Comparison of ENCODE assay signal across 10 cellular contexts in genomic region chr3:183502782-183503181, GRCh38. TPM values are rescaled to one million over a fixed set of nuclear protein-coding genes. Genes with fewer than 3 reads are reported as not detected.
DNase-seq lines count a peak whose midpoint lies in the region; ATAC-seq and FAIRE-seq lines count a peak whose summit lies in the region.
"Had no signal": no experiment of that assay in that cellular context is flagged by ENCODE, and none has a peak within 500 bp of the region (broad histone marks: within the 10 kb centered on the region; RNA-seq: fewer than 3 reads in every experiment).

No MANE protein-coding gene starts in this region.

- peak; percentile 63 for DNase-seq in COR-L47 (lab: John Stamatoyannopoulos, UW)
- peak; percentile 37 for DNase-seq in NCI-H1694 treated with DMSO at 0.1 percent for 48 hours (lab: John Stamatoyannopoulos, UW)
- DNase-seq in myocyte (ENCODE audit: low read depth): peak; percentile 66
- DNase-seq in HTR-8/SVneo (ENCODE audit: insufficient read length, low spot score): no peak
- DNase-seq: stimulated activated naive B cell treated with anti-CD40 and anti-IgM and Interleukin-4, amounts not matched to agents 10 μg/mL and 1 μg/mL and 100 μg/mL, for 72 hours; T-helper 2 cell had no signal

- no peak for FAIRE-seq in HTR-8/SVneo (lab: Jason Lieb, UNC)

- ATAC-seq in esophagus mucosa (peak; percentile 39), HG03025 (IDR thresholded peaks at IDR 0.05; ENCODE audit: low FRiP score, unreplicated experiment) (no peak), GM21717 (IDR thresholded peaks at IDR 0.05; ENCODE audit: unreplicated experiment) (no peak), HG03439 (IDR thresholded peaks at IDR 0.05; ENCODE audit: unreplicated experiment) (no peak)
- ATAC-seq: stimulated activated naive B cell treated with anti-CD40 and anti-IgM and Interleukin-4, amounts not matched to agents 10 μg/mL and 1 μg/mL and 100 μg/mL, for 72 hours had no signal

RNA-seq across cellular contexts. Expression of gene KLHL6, which starts 52.7 kb away (rescaled TPM):
- total RNA-seq in esophagus mucosa (0.76 TPM), myocyte (not detected in 2 replicates)
- polyA plus RNA-seq in myocyte (2012): 0.01 TPM
